Comparison of ENCODE assay signal across 11 cellular contexts in genomic region chr6:44225579-44226325, GRCh38. TPM values are rescaled to one million over a fixed set of nuclear protein-coding genes. Genes with fewer than 3 reads are reported as not detected.
DNase-seq lines count a peak whose midpoint lies in the region; ATAC-seq lines count a peak whose summit lies in the region.
"Had no signal": no experiment of that assay in that cellular context is flagged by ENCODE, and none has a peak within 500 bp of the region (broad histone marks: within the 10 kb centered on the region; RNA-seq: fewer than 3 reads in every experiment).

No MANE protein-coding gene starts in this region.

- ATAC-seq in activated naive CD8-positive, alpha-beta T cell treated with anti-CD3 and anti-CD28 coated beads, Interleukin-2, amount 50 U/mL, for 24 hours, result no peak
- ATAC-seq in left colon, result no peak
- no peak for ATAC-seq in esophagus mucosa

- peaks cover 21 to 56% (median 34%) of the 10 kb centered on the region in 11 experiments; a peak in 17 of 22 replicates for H4K20me1 ChIP-seq in BLaER1 treated with 17β-estradiol and CSF1 and Interleukin-3, amounts not matched to agents 10 nM and 100 nM

- peaks cover 29% of the 10 kb centered on the region for H3K36me3 Mint-ChIP-seq in activated naive CD8-positive, alpha-beta T cell treated with anti-CD3 and anti-CD28 coated beads, Interleukin-2, amount 50 U/mL, for 24 hours (ENCODE audit: low read depth)

- 0 out of 20 replicates have a peak overlapping the region, but pooled peaks of 1 of the 10 experiments have one; percentile 72 for H3K4me3 ChIP-seq in BLaER1 treated with 17β-estradiol and CSF1 and Interleukin-3, amounts not matched to agents 10 nM and 100 nM
- H3K4me3 ChIP-seq in mucosa of stomach (ENCODE audit: low read length), result no peak overlapping the region

- peaks cover 39% of the 10 kb centered on the region for H3K4me1 Mint-ChIP-seq in activated naive CD8-positive, alpha-beta T cell treated with anti-CD3 and anti-CD28 coated beads, Interleukin-2, amount 50 U/mL, for 24 hours

- H3K27me3 Mint-ChIP-seq in activated naive CD8-positive, alpha-beta T cell treated with anti-CD3 and anti-CD28 coated beads, Interleukin-2, amount 50 U/mL, for 24 hours, result no peaks in the 10 kb centered on the region

- H3K9ac ChIP-seq in BLaER1 treated with 17β-estradiol and CSF1 and Interleukin-3, amounts not matched to agents 10 nM and 100 nM, result peak overlapping the region in 10 of 11 experiments; percentile 4 to 83 (median 48); a peak in 16 of 22 replicates
- H3K9ac ChIP-seq in mucosa of stomach (ENCODE audit: low read length), result peak overlapping the region; percentile 39

- intact Hi-C loops in left colon (cut with DNase I, micrococcal nuclease), result no loop called here

- H3K9me3 ChIP-seq in BLaER1 treated with 17β-estradiol and CSF1 and Interleukin-3, amounts not matched to agents 10 nM and 100 nM (replicated peaks in 1 of 11), result no peaks in the 10 kb centered on the region
- no peaks in the 10 kb centered on the region for H3K9me3 ChIP-seq in mucosa of stomach (ENCODE audit: control insufficient read depth, low read length)

- peak overlapping the region in 6 of 11 experiments; percentile 13 to 56 (median 39); a peak in 10 of 22 replicates for H3K27ac ChIP-seq in BLaER1 treated with 17β-estradiol and CSF1 and Interleukin-3, amounts not matched to agents 10 nM and 100 nM

- no peak overlapping the region for H3K27ac Mint-ChIP-seq in activated naive CD8-positive, alpha-beta T cell treated with anti-CD3 and anti-CD28 coated beads, Interleukin-2, amount 50 U/mL, for 24 hours

- peaks cover under 1 to 36% (median 25%) of the 10 kb centered on the region in 11 experiments; a peak in 19 of 22 replicates for H3K36me3 ChIP-seq in BLaER1 treated with 17β-estradiol and CSF1 and Interleukin-3, amounts not matched to agents 10 nM and 100 nM
- peaks cover 4% of the 10 kb centered on the region for H3K36me3 ChIP-seq in mucosa of stomach (ENCODE audit: control insufficient read depth, insufficient read depth, low read length)

- peaks cover 0 to 9% (median 0%) of the 10 kb centered on the region in 11 experiments; a peak in 1 of 22 replicates for H3K27me3 ChIP-seq in BLaER1 treated with 17β-estradiol and CSF1 and Interleukin-3, amounts not matched to agents 10 nM and 100 nM
- H3K27me3 ChIP-seq in mucosa of stomach (ENCODE audit: control insufficient read depth, insufficient read depth, low read length), result no peaks in the 10 kb centered on the region

- H3K9me3 Mint-ChIP-seq in activated naive CD8-positive, alpha-beta T cell treated with anti-CD3 and anti-CD28 coated beads, Interleukin-2, amount 50 U/mL, for 24 hours, result no peaks in the 10 kb centered on the region

- peak overlapping the region; percentile 63 for H3K4me3 Mint-ChIP-seq in activated naive CD8-positive, alpha-beta T cell treated with anti-CD3 and anti-CD28 coated beads, Interleukin-2, amount 50 U/mL, for 24 hours

- H3K4me2 ChIP-seq in BLaER1 treated with 17β-estradiol and CSF1 and Interleukin-3, amounts not matched to agents 10 nM and 100 nM, result peak overlapping the region; percentile 68 to 98 (median 95)

- H3K4me1 ChIP-seq in BLaER1 treated with 17β-estradiol and CSF1 and Interleukin-3, amounts not matched to agents 10 nM and 100 nM, result peaks cover 53 to 58% (median 56%) of the 10 kb centered on the region in 10 experiments
- H3K4me1 ChIP-seq in mucosa of stomach (ENCODE audit: control insufficient read depth, insufficient read depth, low read length), result peaks cover 61% of the 10 kb centered on the region

- DNase-seq in HUDEP-2 (lab: John Stamatoyannopoulos, UW; ENCODE audit: unreplicated experiment in 76 of 76), result peak in 74 of 76 experiments; percentile 46 to 97 (median 86)
- no peak for DNase-seq in activated naive CD8-positive, alpha-beta T cell treated with anti-CD3 and anti-CD28 coated beads, Interleukin-2, amount 50 U/mL, for 24 hours
- no peak for DNase-seq in left colon
- DNase-seq in NCI-H774 (lab: John Stamatoyannopoulos, UW), result no peak
- no peak for DNase-seq in activated effector memory CD4-positive, alpha-beta T cell treated with Interleukin-2 at 50 U/mL for 16 hours
- DNase-seq: occipital lobe; SHP77 treated with DMSO at 0.1 percent for 48 hours; stimulated activated CD8-positive, alpha-beta memory T cell treated with anti-CD3 and anti-CD28 coated beads, Interleukin-4, amount 100 ng/mL, for 48 hours had no signal

RNA-seq across cellular contexts. Expression of gene SLC29A1, which starts 2.4 kb away (rescaled TPM):
- total RNA-seq in left colon, result 10 to 100 TPM; 13.0 to 22.8 TPM
- 12.8 TPM for total RNA-seq in esophagus mucosa

RNA-seq across cellular contexts. Expression of gene MYMX, which starts 9.0 kb away (rescaled TPM):
- total RNA-seq in left colon, result not detected
- total RNA-seq in esophagus mucosa, result 0.44 TPM
- total RNA-seq: occipital lobe had no signal

RNA-seq across cellular contexts. Expression of gene HSP90AB1, which starts 21.1 kb away (rescaled TPM):
- total RNA-seq in left colon, result 100 to 1,000 TPM; 278 to 329 TPM
- total RNA-seq in esophagus mucosa, result 412 TPM

RNA-seq across cellular contexts. Expression of gene SLC35B2, which starts 31.6 kb away (rescaled TPM):
- total RNA-seq in left colon (10 to 100 TPM; 34.9 to 43.5 TPM), esophagus mucosa (15.7 TPM)

RNA-seq across cellular contexts. Expression of gene NFKBIE, which starts 39.6 kb away (rescaled TPM):
- 10 to 100 TPM in 1 of 2 donors, 1 to 10 TPM in 1; 9.6 to 15.3 TPM for total RNA-seq in left colon
- total RNA-seq in esophagus mucosa, result 2.8 TPM

Comparison
In these comparisons a context has a peak if more than half of its experiments do, and no peak if none do; other contexts are left out.
1. DNase-seq: peak in HUDEP-2 (74 of 76); none in activated naive CD8-positive, alpha-beta T cell treated with anti-CD3 and anti-CD28 coated beads, Interleukin-2, amount 50 U/mL, for 24 hours (single experiment), left colon (0 of 2), NCI-H774 (single experiment) and activated effector memory CD4-positive, alpha-beta T cell treated with Interleukin-2 at 50 U/mL for 16 hours (single experiment).